In the genomic region with DNA sequence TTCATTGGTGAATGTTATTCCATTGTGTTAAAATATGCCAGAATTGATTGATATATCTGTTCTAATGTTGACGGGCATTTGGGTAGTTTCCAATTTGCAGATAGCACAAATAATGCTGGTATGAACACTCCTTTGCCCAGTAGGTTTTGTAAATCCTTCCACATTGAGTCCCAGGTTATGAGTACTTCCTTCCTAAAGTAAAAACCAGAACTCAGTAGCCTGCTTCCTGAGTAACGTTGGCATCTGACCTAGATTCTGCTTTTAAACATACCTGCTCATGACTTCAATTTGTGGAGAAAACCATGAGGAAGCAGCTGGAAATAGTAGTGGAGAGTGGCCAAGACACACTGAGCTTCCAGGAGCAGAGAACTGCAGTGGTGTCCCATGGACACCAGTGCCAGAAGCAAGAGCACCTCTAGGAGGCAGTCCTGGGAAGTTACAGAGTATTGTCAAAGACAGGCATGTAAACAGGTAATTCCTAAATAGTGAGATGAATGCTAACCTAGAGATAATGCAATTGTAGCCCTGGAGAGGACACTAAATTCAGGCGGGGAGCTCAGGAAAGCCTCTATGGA, we compare ENCODE assay signal across 14 cellular contexts. TPM values are rescaled to one million over a fixed set of nuclear protein-coding genes. Genes with fewer than 3 reads are reported as not detected.
DNase-seq lines count a peak whose midpoint lies in the region; ATAC-seq and TF ChIP-seq lines count a peak whose summit lies in the region.
"Had no signal": no experiment of that assay in that cellular context is flagged by ENCODE, and none has a peak within 500 bp of the region (broad histone marks: within the 10 kb centered on the region; RNA-seq: fewer than 3 reads in every experiment).

No MANE protein-coding gene starts in this region.

- no peaks in the 10 kb centered on the region for H3K36me3 Mint-ChIP-seq in MCF 10A (ENCODE audit: insufficient read depth, unreplicated experiment)
- H3K36me3 Mint-ChIP-seq: activated naive CD4-positive, alpha-beta T cell treated with anti-CD3 and anti-CD28 coated beads, Interleukin-2, amount 50 U/mL, for 24 hours had no signal

- no TSS peak for BruUV-seq in MCF 10A (replicated peaks; lab: Mats Ljungman, UMichigan)

- H3K27ac Mint-ChIP-seq in MCF 10A (ENCODE audit: low read depth, unreplicated experiment) = no peak overlapping the region
- H3K27ac Mint-ChIP-seq: activated naive CD4-positive, alpha-beta T cell treated with anti-CD3 and anti-CD28 coated beads, Interleukin-2, amount 50 U/mL, for 24 hours had no signal

- intact Hi-C loops in MCF 10A (cut with micrococcal nuclease) = no loop called here
- intact Hi-C loops in breast epithelium (cut with DNase I; ENCODE audit: low total_unique reads) = no loop called here
- intact Hi-C loops in esophagus muscularis mucosa (cut with DNase I) = no loop called here
- intact Hi-C loops in upper lobe of right lung (cut with DNase I) = no loop called here

- peak; percentile 35 for ATAC-seq in upper lobe of right lung
- no peak for ATAC-seq in GM18505 (IDR thresholded peaks at IDR 0.05; ENCODE audit: unreplicated experiment)

- no peak overlapping the region for H3K27ac ChIP-seq in breast epithelium
- no peak overlapping the region for H3K27ac ChIP-seq in esophagus muscularis mucosa (replicated peaks in 1 of 4)
- H3K27ac ChIP-seq in upper lobe of right lung = no peak overlapping the region
- H3K27ac ChIP-seq: RWPE1 had no signal

- CTCF ChIA-PET in MCF 10A (lab: Yijun Ruan, JAX) = interaction anchor here (0.6 to 3.0 kb wide), 2 partner anchors 172 to 393 kb away, joined by 3 to 9 read pairs; no protein-coding TSS in a partner anchor

- 60% methylated on average over 3 of the region's 3 CpGs for WGBS in esophagus muscularis mucosa

- TF ChIP-seq POLR2A in breast epithelium (IDR thresholded peaks at IDR 0.05) (no peak), esophagus muscularis mucosa (IDR thresholded peaks at IDR 0.05; ENCODE audit: low read depth) (no peak), GM18505 (IDR thresholded peaks at IDR 0.05; ENCODE audit: borderline replicate concordance, extremely low read depth, insufficient read depth, insufficient read length) (no peak)

- no peaks in the 10 kb centered on the region for H3K27me3 Mint-ChIP-seq in MCF 10A (ENCODE audit: insufficient read depth, unreplicated experiment)
- H3K27me3 Mint-ChIP-seq: activated naive CD4-positive, alpha-beta T cell treated with anti-CD3 and anti-CD28 coated beads, Interleukin-2, amount 50 U/mL, for 24 hours; central memory CD8-positive, alpha-beta T cell had no signal

- H3K4me1 Mint-ChIP-seq in MCF 10A (ENCODE audit: insufficient read depth, unreplicated experiment) = no peaks in the 10 kb centered on the region

- H3K9me3 Mint-ChIP-seq in MCF 10A (ENCODE audit: unreplicated experiment) = no peaks in the 10 kb centered on the region
- H3K9me3 Mint-ChIP-seq: activated naive CD4-positive, alpha-beta T cell treated with anti-CD3 and anti-CD28 coated beads, Interleukin-2, amount 50 U/mL, for 24 hours; central memory CD8-positive, alpha-beta T cell had no signal

- H3K4me3 ChIP-seq in breast epithelium = no peak overlapping the region
- no peak overlapping the region for H3K4me3 ChIP-seq in esophagus muscularis mucosa
- no peak overlapping the region for H3K4me3 ChIP-seq in upper lobe of right lung

- no peak for TF ChIP-seq EP300 in esophagus muscularis mucosa (IDR thresholded peaks at IDR 0.05)

- TF ChIP-seq CTCF in MCF 10A (IDR thresholded peaks at IDR 0.05; ENCODE audit: unreplicated experiment) (no peak), breast epithelium (IDR thresholded peaks at IDR 0.05) (no peak), esophagus muscularis mucosa (IDR thresholded peaks at IDR 0.05) (no peak), upper lobe of right lung (IDR thresholded peaks at IDR 0.05) (no peak)

- H3K27me3 ChIP-seq in breast epithelium = no peaks in the 10 kb centered on the region
- H3K27me3 ChIP-seq in esophagus muscularis mucosa = no peaks in the 10 kb centered on the region
- H3K27me3 ChIP-seq in upper lobe of right lung = no peaks in the 10 kb centered on the region

- H3K4me3 Mint-ChIP-seq in MCF 10A (ENCODE audit: unreplicated experiment) = no peak overlapping the region
- H3K4me3 Mint-ChIP-seq: activated naive CD4-positive, alpha-beta T cell treated with anti-CD3 and anti-CD28 coated beads, Interleukin-2, amount 50 U/mL, for 24 hours; central memory CD8-positive, alpha-beta T cell had no signal

- DNase-seq in MCF 10A (ENCODE audit: unreplicated experiment) (peak; percentile 36), breast epithelium (ENCODE audit: low spot score in 2 of 2) (no peak), NCI-H69 (lab: John Stamatoyannopoulos, UW) (peak; percentile 28), esophagus muscularis mucosa (ENCODE audit: extremely low spot score) (peak; percentile 24), upper lobe of right lung (no peak), DMS153 (lab: John Stamatoyannopoulos, UW) (no peak), glomerular visceral epithelial cell (ENCODE audit: extremely low spot score) (no peak)
- DNase-seq: EL, NCI-H1092 treated with DMSO at 0.1 percent for 48 hours, T1000 had no signal

- H3K36me3 ChIP-seq in breast epithelium (no peaks in the 10 kb centered on the region), esophagus muscularis mucosa (no peaks in the 10 kb centered on the region), upper lobe of right lung (no peaks in the 10 kb centered on the region)

- H3K4me1 ChIP-seq in breast epithelium (no peaks in the 10 kb centered on the region), esophagus muscularis mucosa (no peaks in the 10 kb centered on the region), upper lobe of right lung (no peaks in the 10 kb centered on the region)

- H3K9me3 ChIP-seq in breast epithelium = no peaks in the 10 kb centered on the region
- H3K9me3 ChIP-seq in esophagus muscularis mucosa = no peaks in the 10 kb centered on the region
- H3K9me3 ChIP-seq in upper lobe of right lung = no peaks in the 10 kb centered on the region

- POLR2A ChIA-PET in MCF 10A (lab: Yijun Ruan, JAX) = interaction anchor here (0.6 kb wide), 1 partner anchor 318 kb away, joined by 3 read pairs; no protein-coding TSS in a partner anchor

RNA-seq across cellular contexts. Expression of gene RASGRF2, which starts 24.3 kb away (rescaled TPM):
- total RNA-seq in MCF 10A (2022) (not detected in 2 replicates), breast epithelium (10 to 100 TPM in 2 of 3 donors, 1 to 10 TPM in 1; 6.1 to 15.7 (median 11.1) TPM), esophagus muscularis mucosa (1 to 10 TPM; 4.2 to 7.6 (median 5.9) TPM), upper lobe of right lung (5.4 TPM)

Comparison
In these comparisons a context has a peak if more than half of its experiments do, and no peak if none do; other contexts are left out.
1. DNase-seq: peak in MCF 10A (single experiment), NCI-H69 (single experiment) and esophagus muscularis mucosa (single experiment); none in breast epithelium (0 of 2), upper lobe of right lung (single experiment), DMS153 (single experiment) and glomerular visceral epithelial cell (single experiment).